8 cellular contexts compared by ENCODE assay signal in the genomic region with DNA sequence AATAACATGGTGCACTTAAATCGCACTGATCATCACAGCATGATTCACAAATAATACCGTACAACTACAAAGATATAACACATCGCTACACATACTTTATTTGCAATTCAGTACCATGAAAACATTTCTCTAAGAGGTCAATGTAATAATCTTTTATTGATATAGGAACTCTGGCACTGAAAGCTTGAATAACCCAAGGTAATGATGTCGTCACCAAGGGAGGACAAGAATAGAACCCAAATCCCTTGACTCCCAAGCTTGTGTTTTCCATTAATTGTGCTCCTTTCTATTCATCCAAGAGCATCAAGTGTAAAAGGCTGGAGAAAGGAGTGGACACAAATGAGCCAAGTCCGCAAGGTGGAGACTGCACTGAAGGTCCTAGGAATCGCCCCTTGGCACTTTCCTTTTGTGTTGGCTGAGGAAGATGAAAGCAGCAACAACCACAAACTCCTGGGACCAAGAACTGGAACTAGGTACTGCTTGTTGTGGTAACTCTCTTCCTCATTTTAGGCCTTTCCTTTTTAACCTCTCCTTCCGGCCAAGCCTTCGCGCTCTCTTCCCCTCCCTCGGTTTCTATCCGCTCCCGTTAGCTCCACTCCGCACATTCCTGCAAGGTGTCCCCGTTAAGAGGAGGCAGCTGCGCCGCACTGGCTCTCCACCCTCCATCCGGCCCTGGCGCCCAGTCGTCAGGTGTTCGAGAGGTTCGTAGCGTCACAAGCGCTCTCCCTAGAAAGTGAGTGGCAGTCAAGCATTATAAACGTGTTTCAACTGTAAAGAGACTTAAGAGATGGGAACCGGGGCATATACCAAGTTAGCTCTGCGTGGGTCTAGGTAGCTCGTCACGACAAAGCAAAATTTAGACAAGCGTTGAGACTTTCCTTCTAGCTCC. TPM values are rescaled to one million over a fixed set of nuclear protein-coding genes. Genes with fewer than 3 reads are reported as not detected.
DNase-seq lines count a peak whose midpoint lies in the region; ATAC-seq and TF ChIP-seq lines count a peak whose summit lies in the region.

No MANE protein-coding gene starts in this region.

- no peaks in the 10 kb centered on the region for H3K27me3 ChIP-seq in ovary

- H3K9me3 ChIP-seq in ovary = no peaks in the 10 kb centered on the region

- H3K27me3 Mint-ChIP-seq in activated T-cell treated with anti-CD3 and anti-CD28 coated beads, Interleukin-2, amount 50 U/mL, for 72 hours (ENCODE audit: low read depth) = no peaks in the 10 kb centered on the region

- peak overlapping the region; percentile 99 for H3K27ac Mint-ChIP-seq in activated T-cell treated with anti-CD3 and anti-CD28 coated beads, Interleukin-2, amount 50 U/mL, for 72 hours

- ATAC-seq in GM18517 (IDR thresholded peaks at IDR 0.05; ENCODE audit: unreplicated experiment) = peak; percentile 39
- peak; percentile 37 for ATAC-seq in HG02938 (IDR thresholded peaks at IDR 0.05; ENCODE audit: unreplicated experiment)
- peak; percentile 28 to 41 for ATAC-seq in activated T-cell treated with anti-CD3 and anti-CD28 coated beads, Interleukin-2, amount 50 U/mL, for 72 hours (replicated peaks in 1 of 2)
- ATAC-seq in Right ventricle myocardium inferior = peak; percentile 26

- H3K36me3 ChIP-seq in ovary = no peaks in the 10 kb centered on the region

- TF ChIP-seq EP300 in ovary (IDR thresholded peaks at IDR 0.05) = no peak

- intact Hi-C loops in Right ventricle myocardium inferior (cut with DNase I) (loop anchor here (2.0 to 10.0 kb wide), 4 partner anchors 132 to 404 kb away; no protein-coding TSS in a partner anchor), ovary (cut with DNase I) (loop anchor here in 1 of 4 donors (5.0 kb wide), 1 partner anchor 129 kb away; no protein-coding TSS in a partner anchor)

- 16 to 20% (median 17%) methylated on average over 29 of the region's 29 CpGs for WGBS in ovary, 3 donors

- peak overlapping the region; percentile 95 for H3K4me3 ChIP-seq in ovary

- TF ChIP-seq CTCF in ovary (IDR thresholded peaks at IDR 0.05) = no peak

- peaks cover 2 to 8% of the 10 kb centered on the region in 2 donors for H3K36me3 Mint-ChIP-seq in activated T-cell treated with anti-CD3 and anti-CD28 coated beads, Interleukin-2, amount 50 U/mL, for 72 hours (ENCODE audit: insufficient read depth in 2 of 2)

- H3K4me1 Mint-ChIP-seq in activated T-cell treated with anti-CD3 and anti-CD28 coated beads, Interleukin-2, amount 50 U/mL, for 72 hours (ENCODE audit: low read depth) = peaks cover 43% of the 10 kb centered on the region

- H3K4me3 Mint-ChIP-seq in activated T-cell treated with anti-CD3 and anti-CD28 coated beads, Interleukin-2, amount 50 U/mL, for 72 hours = peak overlapping the region; percentile 96 to 97

- DNase-seq in AML-193 (lab: John Stamatoyannopoulos, UW) = peak; percentile 86
- peak; percentile 86 for DNase-seq in NCI-H2196 (lab: John Stamatoyannopoulos, UW; ENCODE audit: unreplicated experiment)
- DNase-seq in activated T-cell treated with anti-CD3 and anti-CD28 coated beads, Interleukin-2, amount 50 U/mL, for 72 hours = no peak
- DNase-seq in Right ventricle myocardium inferior (ENCODE audit: missing footprints) = peak; percentile 81
- peak in 3 of 5 donors; percentile 17 to 66 (median 66) for DNase-seq in ovary
- DNase-seq in activated effector memory CD4-positive, alpha-beta T cell treated with anti-CD3 and anti-CD28 coated beads, Interleukin-2, amount 50 U/mL, for 16 hours = no peak

- no peak for TF ChIP-seq POLR2A in ovary (IDR thresholded peaks at IDR 0.05)

- H3K4me1 ChIP-seq in ovary (ENCODE audit: insufficient read depth) = peaks cover 7% of the 10 kb centered on the region

- H3K9me3 Mint-ChIP-seq in activated T-cell treated with anti-CD3 and anti-CD28 coated beads, Interleukin-2, amount 50 U/mL, for 72 hours = no peaks in the 10 kb centered on the region

- peak overlapping the region; percentile 82 to 96 for H3K27ac ChIP-seq in ovary

RNA-seq across cellular contexts. Expression of a gene that starts 1.0 kb away (rescaled TPM):
- total RNA-seq in activated T-cell treated with anti-CD3 and anti-CD28 coated beads, Interleukin-2, amount 50 U/mL, for 72 hours = 10 to 100 TPM; 39.8 to 44.6 TPM
- total RNA-seq in Right ventricle myocardium inferior = 20.5 TPM
- total RNA-seq in ovary = 10 to 100 TPM; 18.4 to 36.4 (median 25.6) TPM
- polyA plus RNA-seq in ovary = 10 to 100 TPM; 12.2 to 47.1 TPM

Comparison
In these comparisons a context has a peak if more than half of its experiments do, and no peak if none do; other contexts are left out.
1. DNase-seq: peak in AML-193 (2 of 2), NCI-H2196 (single experiment), Right ventricle myocardium inferior (single experiment) and ovary (3 of 5); none in activated T-cell treated with anti-CD3 and anti-CD28 coated beads, Interleukin-2, amount 50 U/mL, for 72 hours (0 of 2) and activated effector memory CD4-positive, alpha-beta T cell treated with anti-CD3 and anti-CD28 coated beads, Interleukin-2, amount 50 U/mL, for 16 hours (single experiment).
2. Peak in every context shown above with its lines, with median percentiles within 50 percentile points of each other: ATAC-seq.